Comparison of ENCODE assay signal across 17 cellular contexts in genomic region chr3:175404667-175405066, GRCh38.
DNase-seq lines count a peak whose midpoint lies in the region; ATAC-seq, FAIRE-seq and TF ChIP-seq lines count a peak whose summit lies in the region.
"Had no signal": no experiment of that assay in that cellular context is flagged by ENCODE, and none has a peak within 500 bp of the region (broad histone marks: within the 10 kb centered on the region; RNA-seq: fewer than 3 reads in every experiment).

No MANE protein-coding gene starts in this region.

- H3K4me3 ChIP-seq in SK-N-SH (ENCODE audit: low read depth in 2 of 2, low read length in 1 of 2) (no peak overlapping the region), astrocyte (ENCODE audit: insufficient read depth, low read depth, low read length) (no peak overlapping the region), ovary (no peak overlapping the region), ascending aorta (no peak overlapping the region)

- intact Hi-C loops in ovary (cut with DNase I) (no loop called here), ascending aorta (cut with DNase I) (no loop called here)
- intact Hi-C loops in activated CD8-positive, alpha-beta T cell treated with anti-CD3 and anti-CD28 coated beads for 36 hours (cut with micrococcal nuclease), result no loop called here

- no peaks in the 10 kb centered on the region for H3K9me3 Mint-ChIP-seq in astrocyte (ENCODE audit: unreplicated experiment)
- no peaks in the 10 kb centered on the region for H3K9me3 Mint-ChIP-seq in activated CD8-positive, alpha-beta T cell treated with anti-CD3 and anti-CD28 coated beads for 36 hours
- H3K9me3 Mint-ChIP-seq: CD4-positive, alpha-beta T cell; HFFc6 had no signal

- H3K27ac Mint-ChIP-seq in astrocyte (ENCODE audit: unreplicated experiment), result no peak overlapping the region
- H3K27ac Mint-ChIP-seq in activated CD8-positive, alpha-beta T cell treated with anti-CD3 and anti-CD28 coated beads for 36 hours, result no peak overlapping the region
- H3K27ac Mint-ChIP-seq: B cell; CD4-positive, alpha-beta T cell; HFFc6 had no signal

- CTCF ChIA-PET in SK-N-SH (lab: Yijun Ruan, JAX), result no interaction called here
- CTCF ChIA-PET in activated CD8-positive, alpha-beta T cell treated with anti-CD3 and anti-CD28 coated beads for 36 hours (lab: Charles Lee), result no interaction called here

- H4K20me1 ChIP-seq in SK-N-SH (ENCODE audit: insufficient read depth) (no peaks in the 10 kb centered on the region), astrocyte (ENCODE audit: insufficient read depth, low read length) (no peaks in the 10 kb centered on the region)

- no peak for TF ChIP-seq RAD21 in SK-N-SH (IDR thresholded peaks at IDR 0.05; ENCODE audit: low read length)

- no peaks in the 10 kb centered on the region for H3F3A ChIP-seq in SK-N-SH (replicated peaks; ENCODE audit: insufficient read depth)

- DNase-seq in SK-N-SH (no peak), astrocyte (ENCODE audit: low read depth) (no peak), left kidney (ENCODE audit: low read depth, low spot score) (peak; percentile 6), ovary (no peak), ascending aorta (ENCODE audit: low spot score in 2 of 2) (no peak)
- DNase-seq in activated CD8-positive, alpha-beta T cell treated with anti-CD3 and anti-CD28 coated beads for 36 hours, result no peak
- DNase-seq: 8988T; C1 segment of cervical spinal cord; CD4-positive, alpha-beta T cell; DMS153; DMS79 treated with DMSO at 0.1 percent for 48 hours; GDM1; HCEC 1CT; HFFc6 had no signal

- no peaks in the 10 kb centered on the region for H3K36me3 Mint-ChIP-seq in astrocyte (ENCODE audit: low read depth, unreplicated experiment)
- no peaks in the 10 kb centered on the region for H3K36me3 Mint-ChIP-seq in activated CD8-positive, alpha-beta T cell treated with anti-CD3 and anti-CD28 coated beads for 36 hours (ENCODE audit: low read depth)

- H3K4me3 Mint-ChIP-seq in astrocyte (ENCODE audit: unreplicated experiment), result no peak overlapping the region
- no peak overlapping the region for H3K4me3 Mint-ChIP-seq in activated CD8-positive, alpha-beta T cell treated with anti-CD3 and anti-CD28 coated beads for 36 hours
- H3K4me3 Mint-ChIP-seq: B cell; CD4-positive, alpha-beta T cell; HFFc6 had no signal

- H3K36me3 ChIP-seq in SK-N-SH (replicated peaks in 1 of 2; ENCODE audit: control insufficient read depth in 1 of 2, insufficient read depth in 2 of 2, low read length in 1 of 2) (no peaks in the 10 kb centered on the region), astrocyte (ENCODE audit: insufficient read depth, low read length) (no peaks in the 10 kb centered on the region), ovary (no peaks in the 10 kb centered on the region), ascending aorta (no peaks in the 10 kb centered on the region)

- TF ChIP-seq EP300 in SK-N-SH (IDR thresholded peaks at IDR 0.05; ENCODE audit: borderline replicate concordance in 1 of 2, low read depth in 1 of 2, low read length in 1 of 2) (no peak), ovary (IDR thresholded peaks at IDR 0.05) (no peak)

- H3K9me2 ChIP-seq in SK-N-SH, result no peaks in the 10 kb centered on the region

- no peak overlapping the region for H3K9ac ChIP-seq in SK-N-SH
- H3K9ac ChIP-seq in astrocyte (ENCODE audit: low read length), result no peak overlapping the region

- peak; percentile 40; the same call in 1 of the 3 replicates for ATAC-seq in SK-N-SH treated with all-trans-retinoic acid at 6 μM for 48 hours
- no peak for ATAC-seq in activated CD8-positive, alpha-beta T cell treated with anti-CD3 and anti-CD28 coated beads for 36 hours

- H3K79me2 ChIP-seq in SK-N-SH (ENCODE audit: insufficient read depth) (no peaks in the 10 kb centered on the region), astrocyte (ENCODE audit: insufficient read depth, low read length) (no peaks in the 10 kb centered on the region)

- H3K4me2 ChIP-seq in SK-N-SH (no peak overlapping the region), astrocyte (ENCODE audit: low read length) (no peak overlapping the region)

- TF ChIP-seq POLR2A in ovary (IDR thresholded peaks at IDR 0.05), result no peak

- H3K27ac ChIP-seq in SK-N-SH (ENCODE audit: low read depth in 2 of 2, low read length in 1 of 2) (no peak overlapping the region), astrocyte (ENCODE audit: low read depth, low read length) (no peak overlapping the region), ovary (no peak overlapping the region), ascending aorta (no peak overlapping the region)

- no peaks in the 10 kb centered on the region for H3K4me1 Mint-ChIP-seq in astrocyte (ENCODE audit: low read depth, unreplicated experiment)
- no peaks in the 10 kb centered on the region for H3K4me1 Mint-ChIP-seq in activated CD8-positive, alpha-beta T cell treated with anti-CD3 and anti-CD28 coated beads for 36 hours (ENCODE audit: low read depth)
- H3K4me1 Mint-ChIP-seq: B cell had no signal

- TF ChIP-seq CTCF in SK-N-SH (IDR thresholded peaks at IDR 0.05), result no peak
- no peak for TF ChIP-seq CTCF in astrocyte (IDR thresholded peaks at IDR 0.05; ENCODE audit: insufficient read depth, low read depth, low read length)
- TF ChIP-seq CTCF in ovary (IDR thresholded peaks at IDR 0.05), result no peak
- TF ChIP-seq CTCF in activated CD8-positive, alpha-beta T cell treated with anti-CD3 and anti-CD28 coated beads for 36 hours (IDR thresholded peaks at IDR 0.05), result no peak
- no peak for TF ChIP-seq CTCF in ascending aorta (IDR thresholded peaks at IDR 0.05)

- H3K4me1 ChIP-seq in SK-N-SH (ENCODE audit: control insufficient read depth in 1 of 2, insufficient read depth in 2 of 2, low read depth in 1 of 2, low read length in 1 of 2), result no peaks in the 10 kb centered on the region; a peak in 1 of 4 replicates
- no peaks in the 10 kb centered on the region for H3K4me1 ChIP-seq in astrocyte (ENCODE audit: insufficient read depth, low read length)
- no peaks in the 10 kb centered on the region for H3K4me1 ChIP-seq in ovary (ENCODE audit: insufficient read depth)
- H3K4me1 ChIP-seq in ascending aorta, result no peaks in the 10 kb centered on the region

- H3K27me3 ChIP-seq in SK-N-SH (ENCODE audit: insufficient read depth), result no peaks in the 10 kb centered on the region
- H3K27me3 ChIP-seq in astrocyte (ENCODE audit: insufficient read depth, low read length), result no peaks in the 10 kb centered on the region
- no peaks in the 10 kb centered on the region for H3K27me3 ChIP-seq in ovary
- no peaks in the 10 kb centered on the region for H3K27me3 ChIP-seq in ascending aorta

- peak; percentile 50 for FAIRE-seq in astrocyte (lab: Jason Lieb, UNC)
- FAIRE-seq: H1 had no signal

- H2AFZ ChIP-seq in SK-N-SH (ENCODE audit: low read depth) (no peak overlapping the region), astrocyte (ENCODE audit: low read depth, low read length) (no peak overlapping the region)

- H3K9me3 ChIP-seq in SK-N-SH (no peaks in the 10 kb centered on the region), astrocyte (ENCODE audit: insufficient read depth, low read depth, low read length) (no peaks in the 10 kb centered on the region), ovary (no peaks in the 10 kb centered on the region), ascending aorta (no peaks in the 10 kb centered on the region)

- POLR2A ChIA-PET in SK-N-SH (lab: Yijun Ruan, JAX), result no interaction called here
- POLR2A ChIA-PET in activated CD8-positive, alpha-beta T cell treated with anti-CD3 and anti-CD28 coated beads for 36 hours (lab: Charles Lee), result no interaction called here

- no peaks in the 10 kb centered on the region for H3K27me3 Mint-ChIP-seq in astrocyte (ENCODE audit: low read depth, unreplicated experiment)
- no peaks in the 10 kb centered on the region for H3K27me3 Mint-ChIP-seq in activated CD8-positive, alpha-beta T cell treated with anti-CD3 and anti-CD28 coated beads for 36 hours
- H3K27me3 Mint-ChIP-seq: B cell; CD4-positive, alpha-beta T cell had no signal

TF ChIP-seq in SK-N-SH treated with all-trans-retinoic acid at 6 μM for 48 hours, 23 proteins besides CTCF, POLR2A, EP300 and RAD21:
- TF ChIP-seq ISL1 (CRISPR knock-in tag; IDR thresholded peaks at IDR 0.05), result peak; percentile 51
- peak; percentile 58; the same call in 1 of the 2 replicates for TF ChIP-seq ZC3H10 (CRISPR knock-in tag; IDR thresholded peaks at IDR 0.05)
- no peak for TF ChIP-seq ZFP30 (CRISPR knock-in tag; IDR thresholded peaks at IDR 0.05)

TF ChIP-seq in SK-N-SH, 30 proteins besides CTCF, POLR2A, EP300 and RAD21:
- no peak for TF ChIP-seq IRF3 (IDR thresholded peaks at IDR 0.05; ENCODE audit: low read depth, low read length)
- no peak for TF ChIP-seq USF2 (IDR thresholded peaks at IDR 0.05; ENCODE audit: borderline replicate concordance, low read depth, low read length)
